27 cellular contexts compared by ENCODE assay signal in the genomic region with DNA sequence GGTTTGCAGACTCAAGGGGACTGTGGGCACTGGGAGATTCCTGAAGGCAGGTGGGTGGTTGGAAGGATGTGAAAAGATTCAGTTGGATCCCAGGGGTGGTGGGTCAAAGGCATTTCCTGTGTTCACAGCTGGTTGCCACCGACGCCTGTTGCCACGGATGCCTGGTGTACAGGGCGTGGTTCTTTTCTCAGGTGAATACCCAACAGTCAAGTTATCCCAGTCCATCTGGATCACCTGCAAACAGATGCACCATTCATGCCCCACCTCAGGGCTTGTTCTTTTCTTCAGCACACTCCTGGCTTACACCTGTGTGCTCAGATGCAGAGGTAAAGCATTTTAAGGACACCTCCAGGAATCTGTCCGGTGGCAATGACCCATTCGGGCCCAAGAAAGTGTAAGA. TPM values are rescaled to one million over a fixed set of nuclear protein-coding genes. Genes with fewer than 3 reads are reported as not detected.
"Had no signal": no experiment of that assay in that cellular context is flagged by ENCODE, and none has a peak within 500 bp of the region (broad histone marks: within the 10 kb centered on the region; RNA-seq: fewer than 3 reads in every experiment).

No MANE protein-coding gene starts in this region.

- H3K4me1 ChIP-seq: adrenal gland, breast epithelium had no signal

- ATAC-seq: activated T-cell treated with anti-CD3 and anti-CD28 coated beads, Interleukin-2, amount 50 U/mL, for 4 hours; T-cell had no signal

- H3K27me3 ChIP-seq: adrenal gland, breast epithelium had no signal

- FAIRE-seq: TTC549 had no signal

- H3K4me3 ChIP-seq: adrenal gland, breast epithelium, SK-N-MC had no signal

- H3K36me3 ChIP-seq: adrenal gland, breast epithelium had no signal

- H3K9me3 ChIP-seq: adrenal gland had no signal

- H3K27ac ChIP-seq: adrenal gland, breast epithelium, SK-N-MC had no signal

- DNase-seq: activated B cell treated with CpG ODN at 0.5 μM for 24 hours; activated CD4-positive, alpha-beta T cell treated with anti-CD3 and anti-CD28 coated beads, Interleukin-2, amount 50 U/mL, for 4 hours; activated CD8-positive, alpha-beta memory T cell treated with anti-CD3 and anti-CD28 coated beads for 24 hours; activated gamma-delta T cell; activated naive CD4-positive, alpha-beta T cell treated with anti-CD3 and anti-CD28 coated beads, Interleukin-2, amount 50 U/mL, for 16 hours; activated naive CD8-positive, alpha-beta T cell treated with anti-CD3 and anti-CD28 coated beads, Interleukin-2, amount 10 ng/mL, durations not matched to agents 7 days and 5 days; activated T-cell treated with anti-CD3 and anti-CD28 coated beads, Interleukin-2, amount 50 U/mL, for 4 hours; adrenal gland; central memory CD4-positive, alpha-beta T cell; KG1; NCI-H1048; NCI-H1930; NCI-H2171; NCI-H2227 treated with DMSO at 0.1 percent for 48 hours; NCI-H446 treated with DMSO at 0.1 percent for 48 hours; NCI-H524 treated with DMSO at 0.1 percent for 48 hours; T-cell; T1000 had no signal

RNA-seq across cellular contexts. Expression of gene SHOX, which starts 55.8 kb away (rescaled TPM):
- total RNA-seq: activated B cell treated with CpG ODN at 0.5 μM for 24 hours; activated naive CD8-positive, alpha-beta T cell treated with anti-CD3 and anti-CD28 coated beads, Interleukin-2, amount 10 ng/mL, durations not matched to agents 7 days and 5 days; activated T-cell treated with anti-CD3 and anti-CD28 coated beads, Interleukin-2, amount 50 U/mL, for 4 hours; adrenal gland; aorta; LHCN-M2; M059J; OCI-LY7; RPMI7951; T-cell had no signal
- polyA plus RNA-seq: adrenal gland, IgD-negative memory B cell had no signal
